22 cellular contexts compared by ENCODE assay signal in genomic region chr7:25361863-25362262, GRCh38.
DNase-seq lines count a peak whose midpoint lies in the region; ATAC-seq, FAIRE-seq and TF ChIP-seq lines count a peak whose summit lies in the region.
"Had no signal": no experiment of that assay in that cellular context is flagged by ENCODE, and none has a peak within 500 bp of the region (broad histone marks: within the 10 kb centered on the region; RNA-seq: fewer than 3 reads in every experiment).

No MANE protein-coding gene starts in this region.

- H3K27me3 ChIP-seq in bronchial epithelial cell (ENCODE audit: control insufficient read depth, insufficient read depth, low read length): no peaks in the 10 kb centered on the region

- ATAC-seq in left lobe of liver (peak; percentile 69), GM21737 (IDR thresholded peaks at IDR 0.05; ENCODE audit: unreplicated experiment) (no peak)
- ATAC-seq in effector memory CD8-positive, alpha-beta T cell (replicated peaks): no peak
- ATAC-seq: GM12878, K562, SK-N-SH treated with all-trans-retinoic acid at 6 μM for 48 hours, T-cell had no signal

- no peaks in the 10 kb centered on the region for H3K36me3 Mint-ChIP-seq in effector memory CD8-positive, alpha-beta T cell (ENCODE audit: insufficient read depth)
- H3K36me3 Mint-ChIP-seq: T-cell had no signal

- H3K36me3 ChIP-seq in bronchial epithelial cell (ENCODE audit: control insufficient read depth, insufficient read depth, low read length): no peaks in the 10 kb centered on the region

- H3K4me3 Mint-ChIP-seq in effector memory CD8-positive, alpha-beta T cell: no peak overlapping the region
- H3K4me3 Mint-ChIP-seq: B cell, T-cell had no signal

- H3K27me3 Mint-ChIP-seq in effector memory CD8-positive, alpha-beta T cell: peaks cover 16 to 44% of the 10 kb centered on the region in 2 donors

- no peaks in the 10 kb centered on the region for H3K4me1 Mint-ChIP-seq in effector memory CD8-positive, alpha-beta T cell (ENCODE audit: low read depth in 2 of 2)
- H3K4me1 Mint-ChIP-seq: B cell had no signal

- peaks cover 0 to 2% of the 10 kb centered on the region in 2 donors for H3K9me3 Mint-ChIP-seq in effector memory CD8-positive, alpha-beta T cell
- H3K9me3 Mint-ChIP-seq: T-cell had no signal

- FAIRE-seq in bronchial epithelial cell (lab: Jason Lieb, UNC): no peak
- FAIRE-seq: GM12878, K562 had no signal

- TF ChIP-seq CTCF in AG10803 (conservative IDR thresholded peaks at IDR 0.05; ENCODE audit: low read length): no peak
- TF ChIP-seq CTCF in bronchial epithelial cell (IDR thresholded peaks at IDR 0.05; ENCODE audit: insufficient read depth, low read length, severe bottlenecking): no peak

- H3K27ac Mint-ChIP-seq in effector memory CD8-positive, alpha-beta T cell: no peak overlapping the region
- H3K27ac Mint-ChIP-seq: B cell, T-cell had no signal

- H3K4me3 ChIP-seq in AG10803 (ENCODE audit: low read length) (no peak overlapping the region), bronchial epithelial cell (ENCODE audit: low read depth, low read length) (no peak overlapping the region)
- H3K4me3 ChIP-seq: GM12878, K562, PC-9 had no signal

- DNase-seq in DMS 273 (lab: John Stamatoyannopoulos, UW; ENCODE audit: unreplicated experiment) (peak; percentile 30), DMS 273 treated with DMSO at 0.1 percent for 48 hours (lab: John Stamatoyannopoulos, UW) (no peak), AG10803 (ENCODE audit: low read depth) (peak; percentile 26), bronchial epithelial cell (ENCODE audit: low read depth) (peak; percentile 19), left lobe of liver (ENCODE audit: low spot score) (no peak), mucosa of gallbladder (ENCODE audit: low spot score) (no peak)
- no peak for DNase-seq in effector memory CD8-positive, alpha-beta T cell
- DNase-seq: COR-L47, DMS153, EL, MV-4-11, NCI-H1694 treated with DMSO at 0.1 percent for 48 hours, NCI-H446 treated with DMSO at 0.1 percent for 48 hours, NCI-H82, PC-9, SIG-M5, T-cell had no signal

Comparison
In these comparisons a context has a peak if more than half of its experiments do, and no peak if none do; other contexts are left out.
1. DNase-seq: peak in DMS 273 (single experiment), AG10803 (single experiment) and bronchial epithelial cell (single experiment); none in DMS 273 treated with DMSO at 0.1 percent for 48 hours (single experiment), left lobe of liver (single experiment), mucosa of gallbladder (single experiment) and effector memory CD8-positive, alpha-beta T cell (0 of 3).